In genomic region chr22:37972527-37972926, GRCh38 we compare ENCODE assay signal across 22 cellular contexts. TPM values are rescaled to one million over a fixed set of nuclear protein-coding genes. Genes with fewer than 3 reads are reported as not detected.
DNase-seq lines count a peak whose midpoint lies in the region; ATAC-seq and TF ChIP-seq lines count a peak whose summit lies in the region.
"Had no signal": no experiment of that assay in that cellular context is flagged by ENCODE, and none has a peak within 500 bp of the region (broad histone marks: within the 10 kb centered on the region; RNA-seq: fewer than 3 reads in every experiment).

No MANE protein-coding gene starts in this region.

- H3K4me3 ChIP-seq in NT2/D1 (ENCODE audit: insufficient read length, low read depth), result no peak overlapping the region
- H3K4me3 ChIP-seq in fibroblast of pulmonary artery (replicated peaks; ENCODE audit: low read depth, low read length), result no peak overlapping the region
- H3K4me3 ChIP-seq: lower lobe of right lung had no signal

- CTCF ChIA-PET in activated naive CD4-positive, alpha-beta T cell treated with anti-CD3 and anti-CD28 coated beads, Interleukin-2, amount 10 ng/mL, durations not matched to agents 7 days and 5 days (lab: Charles Lee), result interaction anchor here (1.1 kb wide), 1 partner anchor 38 kb away, joined by 4 read pairs; no protein-coding TSS in a partner anchor

- H3K4me1 ChIP-seq in NT2/D1 (ENCODE audit: insufficient read depth, insufficient read length), result peaks cover 19% of the 10 kb centered on the region
- H3K4me1 ChIP-seq: lower lobe of right lung had no signal

- no peaks in the 10 kb centered on the region for H3K27me3 ChIP-seq in NT2/D1 (ENCODE audit: insufficient read depth, insufficient read length)

- no peaks in the 10 kb centered on the region for H3K9me3 ChIP-seq in NT2/D1 (ENCODE audit: insufficient read depth, low read length)
- H3K9me3 ChIP-seq: lower lobe of right lung had no signal

- H3K4me1 Mint-ChIP-seq in activated naive CD4-positive, alpha-beta T cell treated with anti-CD3 and anti-CD28 coated beads, Interleukin-2, amount 10 ng/mL, durations not matched to agents 7 days and 5 days, result no peaks in the 10 kb centered on the region

- peak overlapping the region; percentile 32 for H3K9ac ChIP-seq in NT2/D1 (ENCODE audit: insufficient read length, low read depth)

- no peak for ATAC-seq in HG03571 (IDR thresholded peaks at IDR 0.05; ENCODE audit: unreplicated experiment)
- ATAC-seq: activated CD8-positive, alpha-beta T cell treated with anti-CD3 and anti-CD28 coated beads, Interleukin-2, amount 10 ng/mL, durations not matched to agents 7 days and 5 days; HepG2; naive thymus-derived CD8-positive, alpha-beta T cell had no signal

- H3K27me3 Mint-ChIP-seq in activated naive CD4-positive, alpha-beta T cell treated with anti-CD3 and anti-CD28 coated beads, Interleukin-2, amount 10 ng/mL, durations not matched to agents 7 days and 5 days, result no peaks in the 10 kb centered on the region
- H3K27me3 Mint-ChIP-seq: naive thymus-derived CD8-positive, alpha-beta T cell had no signal

- H3K27ac Mint-ChIP-seq in activated naive CD4-positive, alpha-beta T cell treated with anti-CD3 and anti-CD28 coated beads, Interleukin-2, amount 10 ng/mL, durations not matched to agents 7 days and 5 days, result peak overlapping the region; percentile 35
- H3K27ac Mint-ChIP-seq: activated T-helper 2 cell treated with anti-CD3 and anti-CD28 coated beads, Interferon-gamma antibody, Interleukin-2, Interleukin-4, amounts not matched to agents 10 μg/mL and 5 μg/mL and 100 μg/mL, durations not matched to agents 14 hours and 24 hours and 36 hours had no signal

- H3K4me3 Mint-ChIP-seq in activated naive CD4-positive, alpha-beta T cell treated with anti-CD3 and anti-CD28 coated beads, Interleukin-2, amount 10 ng/mL, durations not matched to agents 7 days and 5 days, result no peak overlapping the region
- H3K4me3 Mint-ChIP-seq: activated CD8-positive, alpha-beta T cell treated with anti-CD3 and anti-CD28 coated beads, Interleukin-2, amount 10 ng/mL, durations not matched to agents 7 days and 5 days; naive thymus-derived CD8-positive, alpha-beta T cell had no signal

- H3K36me3 ChIP-seq in NT2/D1 (ENCODE audit: insufficient read depth, insufficient read length, low read length), result peaks cover 33% of the 10 kb centered on the region

- TF ChIP-seq CTCF in fibroblast of pulmonary artery (IDR thresholded peaks at IDR 0.05; ENCODE audit: low read length, missing control alignments), result no peak

- peaks cover 5% of the 10 kb centered on the region for H3K36me3 Mint-ChIP-seq in activated naive CD4-positive, alpha-beta T cell treated with anti-CD3 and anti-CD28 coated beads, Interleukin-2, amount 10 ng/mL, durations not matched to agents 7 days and 5 days

- no peaks in the 10 kb centered on the region for H3K9me3 Mint-ChIP-seq in activated naive CD4-positive, alpha-beta T cell treated with anti-CD3 and anti-CD28 coated beads, Interleukin-2, amount 10 ng/mL, durations not matched to agents 7 days and 5 days
- H3K9me3 Mint-ChIP-seq: activated T-helper 2 cell treated with anti-CD3 and anti-CD28 coated beads, Interferon-gamma antibody, Interleukin-2, Interleukin-4, amounts not matched to agents 10 μg/mL and 5 μg/mL and 100 μg/mL, durations not matched to agents 14 hours and 24 hours and 36 hours; naive thymus-derived CD8-positive, alpha-beta T cell had no signal

- no peak for DNase-seq in activated naive CD4-positive, alpha-beta T cell treated with anti-CD3 and anti-CD28 coated beads, Interleukin-2, amount 10 ng/mL, durations not matched to agents 7 days and 5 days
- DNase-seq in activated naive CD4-positive, alpha-beta T cell treated with Interleukin-2 at 50 U/mL for 16 hours, result no peak
- DNase-seq in NT2/D1 (ENCODE audit: low read depth, low spot score), result no peak
- peak; percentile 48 for DNase-seq in fibroblast of pulmonary artery (ENCODE audit: low read depth)
- no peak for DNase-seq in NCI-H510A (lab: John Stamatoyannopoulos, UW)
- DNase-seq in NCI-H2107 treated with DMSO at 0.1 percent for 48 hours (lab: John Stamatoyannopoulos, UW; ENCODE audit: unreplicated experiment), result no peak
- no peak for DNase-seq in G401 (ENCODE audit: low spot score)
- DNase-seq: activated CD8-positive, alpha-beta T cell treated with anti-CD3 and anti-CD28 coated beads, Interleukin-2, amount 10 ng/mL, durations not matched to agents 7 days and 5 days; aorta; cortex of kidney; GDM1; lower lobe of right lung; naive thymus-derived CD8-positive, alpha-beta T cell; NCI-H526 treated with DMSO at 0.1 percent for 48 hours; stimulated activated naive CD4-positive, alpha-beta T cell; T-helper 1 cell had no signal

- in situ Hi-C loops in G401 (cut with HindIII; ENCODE audit: low sequenced_read_pairs), result loop anchor here (25.0 kb wide), 1 partner anchor 110 kb away; no protein-coding TSS in a partner anchor

RNA-seq across cellular contexts. Expression of gene SOX10, which starts 11.8 kb away (rescaled TPM):
- total RNA-seq in G401 (2014; rRNA removed; shearing (Covaris generic)), result not detected in 2 replicates
- total RNA-seq: activated CD8-positive, alpha-beta T cell treated with anti-CD3 and anti-CD28 coated beads, Interleukin-2, amount 10 ng/mL, durations not matched to agents 7 days and 5 days; activated T-helper 2 cell treated with anti-CD3 and anti-CD28 coated beads, Interferon-gamma antibody, Interleukin-2, Interleukin-4, amounts not matched to agents 10 μg/mL and 5 μg/mL and 100 μg/mL, durations not matched to agents 14 hours and 24 hours and 36 hours; glomerular endothelial cell; HepG2; lower lobe of right lung; naive thymus-derived CD8-positive, alpha-beta T cell; pulmonary artery endothelial cell had no signal

RNA-seq across cellular contexts. Expression of gene POLR2F, which starts 19.0 kb away (rescaled TPM):
- 225 and 303 TPM in 2 replicates for total RNA-seq in G401 (2014; rRNA removed; shearing (Covaris generic))

RNA-seq across cellular contexts. Expression of gene C22orf23, which starts 19.1 kb away (rescaled TPM):
- total RNA-seq in G401 (2014; rRNA removed; shearing (Covaris generic)), result not detected in 2 replicates
- total RNA-seq: activated CD8-positive, alpha-beta T cell treated with anti-CD3 and anti-CD28 coated beads, Interleukin-2, amount 10 ng/mL, durations not matched to agents 7 days and 5 days; activated T-helper 2 cell treated with anti-CD3 and anti-CD28 coated beads, Interferon-gamma antibody, Interleukin-2, Interleukin-4, amounts not matched to agents 10 μg/mL and 5 μg/mL and 100 μg/mL, durations not matched to agents 14 hours and 24 hours and 36 hours; aorta; naive thymus-derived CD8-positive, alpha-beta T cell; ureter had no signal
